Comparison of ENCODE assay signal across 18 cellular contexts in the genomic region with DNA sequence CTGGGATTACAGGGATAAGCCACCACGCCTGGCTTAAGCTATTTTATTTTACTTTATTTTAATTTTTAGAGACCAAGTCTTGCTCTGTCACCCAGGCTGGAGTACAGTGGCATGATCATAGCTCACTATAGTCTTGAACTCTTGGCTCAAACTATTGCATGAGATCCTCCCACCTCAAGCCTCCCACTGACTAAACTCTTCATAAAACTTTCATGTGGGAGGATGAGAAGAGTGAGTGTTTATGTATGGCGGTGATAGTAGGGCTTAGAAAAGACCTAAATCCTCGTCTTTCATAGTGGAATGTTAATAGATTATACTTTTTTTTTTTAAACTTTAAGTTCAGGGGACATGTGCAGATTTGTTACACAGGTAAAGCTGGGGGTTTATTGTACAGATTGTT.
"Had no signal": no experiment of that assay in that cellular context is flagged by ENCODE, and none has a peak within 500 bp of the region (broad histone marks: within the 10 kb centered on the region; RNA-seq: fewer than 3 reads in every experiment).

No MANE protein-coding gene starts in this region.

- H3K4me1 ChIP-seq: neural progenitor cell, parathyroid adenoma, prostate gland, psoas muscle, right atrium auricular region, sigmoid colon, spleen had no signal

- H3K9me3 ChIP-seq: neutrophil, ovary, pancreas, prostate gland, psoas muscle, right atrium auricular region, right lobe of liver, sigmoid colon had no signal

- H3K4me3 ChIP-seq: neural progenitor cell, ovary, pancreas, prostate gland, psoas muscle, right atrium auricular region, right lobe of liver, sigmoid colon, skin epidermis, smooth muscle cell, spleen had no signal

- H3K27ac ChIP-seq: neural progenitor cell, neutrophil, ovary, pancreas, parathyroid adenoma, prostate gland, psoas muscle, right atrium auricular region, right lobe of liver, sigmoid colon, skin epidermis, spleen had no signal

- ATAC-seq: naive thymus-derived CD8-positive, alpha-beta T cell; natural killer cell; natural killer cell treated with Interleukin-12 subunit alpha and Interleukin-12 subunit beta and Interleukin-15 and Interleukin-18, amount 100 ng/mL, for 72 hours; pancreas; psoas muscle; right cardiac atrium; right lobe of liver; sciatic nerve had no signal

- H3K36me3 ChIP-seq: neural progenitor cell, neutrophil, ovary, pancreas, prostate gland, right atrium auricular region, right lobe of liver, sigmoid colon, spleen had no signal
